ENCODE assay signal across 23 cellular contexts in genomic region chr12:94033767-94034166, GRCh38.
A peak's percentile ranks its signal among the peaks of the same experiment; 100 is the strongest.
DNase-seq lines count a peak whose midpoint lies in the region; ATAC-seq and TF ChIP-seq lines count a peak whose summit lies in the region.
"Had no signal": no experiment of that assay in that cellular context is flagged by ENCODE, and none has a peak within 500 bp of the region (broad histone marks: within the 10 kb centered on the region; RNA-seq: fewer than 3 reads in every experiment).

No MANE protein-coding gene starts in this region.

- POLR2A ChIA-PET in activated CD8-positive, alpha-beta T cell treated with anti-CD3 and anti-CD28 coated beads, Interleukin-2, amount 10 ng/mL, durations not matched to agents 7 days and 5 days (lab: Charles Lee), result no interaction called here
- POLR2A ChIA-PET in activated CD8-positive, alpha-beta T cell treated with anti-CD3 and anti-CD28 coated beads for 36 hours (lab: Charles Lee), result interaction anchor here (0.7 kb wide), 1 partner anchor 1285 kb away, joined by 4 read pairs; no protein-coding TSS in a partner anchor

- H3K4me3 ChIP-seq in DND-41 (ENCODE audit: low read depth in 1 of 2, low read length in 2 of 2), result peak overlapping the region in 1 of 2 experiments; percentile 13; a peak in 1 of 4 replicates
- H3K4me3 ChIP-seq in thymus (ENCODE audit: low read length), result no peak overlapping the region
- no peak overlapping the region for H3K4me3 ChIP-seq in vagina
- no peak overlapping the region for H3K4me3 ChIP-seq in left ventricle myocardium inferior
- H3K4me3 ChIP-seq: BLaER1 had no signal

- TF ChIP-seq POLR2A in vagina (IDR thresholded peaks at IDR 0.05), result no peak

- H3K27me3 ChIP-seq in DND-41 (ENCODE audit: insufficient read depth, low read length, poor library complexity) (no peaks in the 10 kb centered on the region), thymus (ENCODE audit: control insufficient read depth, insufficient read depth) (no peaks in the 10 kb centered on the region), vagina (no peaks in the 10 kb centered on the region), left ventricle myocardium inferior (ENCODE audit: low read depth) (no peaks in the 10 kb centered on the region)
- H3K27me3 ChIP-seq: BLaER1 had no signal

- H3K9ac ChIP-seq in DND-41 (ENCODE audit: low read depth, low read length), result peak overlapping the region; percentile 44
- H3K9ac ChIP-seq: BLaER1 had no signal

- peaks cover 5% of the 10 kb centered on the region for H3K9me3 Mint-ChIP-seq in activated CD8-positive, alpha-beta T cell treated with anti-CD3 and anti-CD28 coated beads, Interleukin-2, amount 10 ng/mL, durations not matched to agents 7 days and 5 days (ENCODE audit: insufficient read depth)
- H3K9me3 Mint-ChIP-seq in activated CD8-positive, alpha-beta T cell treated with anti-CD3 and anti-CD28 coated beads for 36 hours, result peaks cover 9% of the 10 kb centered on the region

- H3K36me3 Mint-ChIP-seq in activated CD8-positive, alpha-beta T cell treated with anti-CD3 and anti-CD28 coated beads, Interleukin-2, amount 10 ng/mL, durations not matched to agents 7 days and 5 days (ENCODE audit: low read depth), result peaks cover 11% of the 10 kb centered on the region
- no peaks in the 10 kb centered on the region for H3K36me3 Mint-ChIP-seq in activated CD8-positive, alpha-beta T cell treated with anti-CD3 and anti-CD28 coated beads for 36 hours (ENCODE audit: low read depth)

- H3K4me1 Mint-ChIP-seq in activated CD8-positive, alpha-beta T cell treated with anti-CD3 and anti-CD28 coated beads, Interleukin-2, amount 10 ng/mL, durations not matched to agents 7 days and 5 days (ENCODE audit: low read depth), result peaks cover 33% of the 10 kb centered on the region
- peaks cover 34% of the 10 kb centered on the region for H3K4me1 Mint-ChIP-seq in activated CD8-positive, alpha-beta T cell treated with anti-CD3 and anti-CD28 coated beads for 36 hours (ENCODE audit: low read depth)

- CTCF ChIA-PET in activated CD8-positive, alpha-beta T cell treated with anti-CD3 and anti-CD28 coated beads, Interleukin-2, amount 10 ng/mL, durations not matched to agents 7 days and 5 days (lab: Charles Lee), result interaction anchor here (1.8 to 4.1 kb wide), 3 partner anchors 42 to 101 kb away, joined by 5 to 20 read pairs (median 6); no protein-coding TSS in a partner anchor
- CTCF ChIA-PET in activated CD8-positive, alpha-beta T cell treated with anti-CD3 and anti-CD28 coated beads for 36 hours (lab: Charles Lee), result interaction anchor here (1.4 to 2.7 kb wide), 2 partner anchors 68 to 72 kb away, joined by 4 to 20 read pairs; no protein-coding TSS in a partner anchor

- no peak for TF ChIP-seq CTCF in activated CD8-positive, alpha-beta T cell treated with anti-CD3 and anti-CD28 coated beads for 36 hours (IDR thresholded peaks at IDR 0.05)
- TF ChIP-seq CTCF in DND-41 (IDR thresholded peaks at IDR 0.05; ENCODE audit: borderline replicate concordance, extremely low read depth, low read length, poor library complexity, severe bottlenecking), result no peak
- TF ChIP-seq CTCF in vagina (IDR thresholded peaks at IDR 0.05), result no peak
- no peak for TF ChIP-seq CTCF in left ventricle myocardium inferior (IDR thresholded peaks at IDR 0.05; ENCODE audit: borderline replicate concordance)

- peak overlapping the region; percentile 51 for H3K4me2 ChIP-seq in DND-41 (ENCODE audit: insufficient read depth, low read length)
- H3K4me2 ChIP-seq: BLaER1 had no signal

- H2AFZ ChIP-seq in DND-41 (ENCODE audit: low read depth, low read length), result peak overlapping the region; percentile 72

- intact Hi-C loops in activated CD8-positive, alpha-beta T cell treated with anti-CD3 and anti-CD28 coated beads for 36 hours (cut with micrococcal nuclease), result no loop called here
- intact Hi-C loops in vagina (cut with DNase I), result no loop called here
- intact Hi-C loops in left ventricle myocardium inferior (cut with micrococcal nuclease), result no loop called here

- 96% methylated on average over 1 of the region's 1 CpG for WGBS in thymus

- H3K9me3 ChIP-seq in DND-41 (ENCODE audit: insufficient read depth, low read length, severe bottlenecking) (peaks cover 8% of the 10 kb centered on the region), thymus (ENCODE audit: control insufficient read depth) (no peaks in the 10 kb centered on the region), vagina (no peaks in the 10 kb centered on the region), left ventricle myocardium inferior (replicated peaks) (peaks cover 4% of the 10 kb centered on the region)

- H3K36me3 ChIP-seq in DND-41 (ENCODE audit: insufficient read depth, low read length), result no peaks in the 10 kb centered on the region
- no peaks in the 10 kb centered on the region for H3K36me3 ChIP-seq in thymus (ENCODE audit: control insufficient read depth, insufficient read depth)
- no peaks in the 10 kb centered on the region for H3K36me3 ChIP-seq in vagina
- no peaks in the 10 kb centered on the region for H3K36me3 ChIP-seq in left ventricle myocardium inferior
- H3K36me3 ChIP-seq: BLaER1 had no signal

- H3K27ac Mint-ChIP-seq in activated CD8-positive, alpha-beta T cell treated with anti-CD3 and anti-CD28 coated beads, Interleukin-2, amount 10 ng/mL, durations not matched to agents 7 days and 5 days, result peak overlapping the region; percentile 68
- no peak overlapping the region for H3K27ac Mint-ChIP-seq in activated CD8-positive, alpha-beta T cell treated with anti-CD3 and anti-CD28 coated beads for 36 hours

- H3K27ac ChIP-seq in DND-41 (ENCODE audit: low read length), result peak overlapping the region; percentile 92
- peak overlapping the region; percentile 86 for H3K27ac ChIP-seq in thymus (ENCODE audit: low read depth)
- no peak overlapping the region for H3K27ac ChIP-seq in vagina
- no peak overlapping the region for H3K27ac ChIP-seq in left ventricle myocardium inferior (replicated peaks)
- H3K27ac ChIP-seq: BLaER1, HL-60 had no signal

- no peak overlapping the region for H3K4me3 Mint-ChIP-seq in activated CD8-positive, alpha-beta T cell treated with anti-CD3 and anti-CD28 coated beads, Interleukin-2, amount 10 ng/mL, durations not matched to agents 7 days and 5 days
- H3K4me3 Mint-ChIP-seq in activated CD8-positive, alpha-beta T cell treated with anti-CD3 and anti-CD28 coated beads for 36 hours, result no peak overlapping the region

- H3K27me3 Mint-ChIP-seq in activated CD8-positive, alpha-beta T cell treated with anti-CD3 and anti-CD28 coated beads, Interleukin-2, amount 10 ng/mL, durations not matched to agents 7 days and 5 days (ENCODE audit: low read depth), result no peaks in the 10 kb centered on the region
- H3K27me3 Mint-ChIP-seq in activated CD8-positive, alpha-beta T cell treated with anti-CD3 and anti-CD28 coated beads for 36 hours, result peaks cover 2% of the 10 kb centered on the region

- no peaks in the 10 kb centered on the region for H4K20me1 ChIP-seq in DND-41 (ENCODE audit: insufficient read depth, low read length)
- H4K20me1 ChIP-seq: BLaER1 had no signal

- H3K79me2 ChIP-seq in DND-41 (ENCODE audit: insufficient read depth, low read length), result no peaks in the 10 kb centered on the region

- H3K4me1 ChIP-seq in DND-41 (ENCODE audit: insufficient read depth, low read length) (peaks cover 48% of the 10 kb centered on the region), thymus (ENCODE audit: control insufficient read depth, insufficient read depth, low read length) (peaks cover 29% of the 10 kb centered on the region), vagina (no peaks in the 10 kb centered on the region), left ventricle myocardium inferior (peaks cover 4% of the 10 kb centered on the region)
- H3K4me1 ChIP-seq: BLaER1 had no signal

- no peak for DNase-seq in activated CD8-positive, alpha-beta T cell treated with anti-CD3 and anti-CD28 coated beads, Interleukin-2, amount 10 ng/mL, durations not matched to agents 7 days and 5 days
- DNase-seq in activated CD8-positive, alpha-beta T cell treated with anti-CD3 and anti-CD28 coated beads for 36 hours, result no peak
- no peak for DNase-seq in DND-41
- DNase-seq in islet precursor cell, result peak; percentile 20
- DNase-seq in vagina (ENCODE audit: extremely low spot score in 2 of 2), result no peak
- no peak for DNase-seq in left ventricle myocardium inferior
- DNase-seq: Calu3; DMS153; Karpas-422; NCI-H1092; NCI-H1417 treated with DMSO at 0.1 percent for 48 hours; NCI-H1694 treated with DMSO at 0.1 percent for 48 hours; NCI-H2081 treated with DMSO at 0.1 percent for 48 hours; NCI-H2171; NCI-H345; NCI-H510A treated with DMSO at 0.1 percent for 48 hours; NCI-H82; NK-92 treated with Interleukin-12 subunit alpha and Interleukin-12 subunit beta, amount 100 ng/mL, for 24 hours; PC-3 had no signal

- ATAC-seq in activated CD8-positive, alpha-beta T cell treated with anti-CD3 and anti-CD28 coated beads, Interleukin-2, amount 10 ng/mL, durations not matched to agents 7 days and 5 days, result no peak
- ATAC-seq in activated CD8-positive, alpha-beta T cell treated with anti-CD3 and anti-CD28 coated beads for 36 hours, result no peak
- ATAC-seq in DND-41 (ENCODE audit: insufficient read depth, low read depth), result no peak
- ATAC-seq: PC-3, SK-N-SH treated with all-trans-retinoic acid at 6 μM for 48 hours had no signal

Comparison
In these comparisons a context has a peak if more than half of its experiments do, and no peak if none do; other contexts are left out.
1. H3K27ac ChIP-seq: peak in DND-41 (single experiment) and thymus (single experiment); none in vagina (single experiment) and left ventricle myocardium inferior (single experiment).